1 cellular context compared by ENCODE assay signal in the genomic region with DNA sequence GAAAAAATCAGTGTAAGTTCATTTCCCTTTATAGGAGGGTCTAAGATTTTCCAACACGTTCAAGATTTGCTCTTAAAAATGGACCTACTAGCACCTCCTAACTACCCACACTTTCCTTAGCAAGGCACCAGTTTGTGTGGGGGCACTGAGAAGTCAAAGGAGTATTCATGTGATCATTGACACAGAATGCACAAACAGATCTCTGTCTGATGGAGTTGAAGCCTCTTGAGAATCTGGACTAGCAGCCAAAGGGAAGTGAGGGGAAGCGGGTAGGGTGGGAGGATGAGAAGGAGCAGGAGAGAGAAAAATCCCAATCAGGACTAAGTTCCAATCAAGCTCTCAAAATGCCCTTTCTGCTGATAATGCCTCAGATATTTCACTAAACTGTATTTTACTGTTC.
TF ChIP-seq lines count a peak whose summit lies in the region.

No MANE protein-coding gene starts in this region.

TF ChIP-seq in WTC11, 78 proteins besides CTCF, POLR2A, EP300 and RAD21 (continued from another document):
- TF ChIP-seq KAT7 (CRISPR knock-in tag; IDR thresholded peaks at IDR 0.05; ENCODE audit: borderline replicate concordance) (no peak), CREB1 (CRISPR knock-in tag; IDR thresholded peaks at IDR 0.05) (no peak)
- TF ChIP-seq, protein P1, sequence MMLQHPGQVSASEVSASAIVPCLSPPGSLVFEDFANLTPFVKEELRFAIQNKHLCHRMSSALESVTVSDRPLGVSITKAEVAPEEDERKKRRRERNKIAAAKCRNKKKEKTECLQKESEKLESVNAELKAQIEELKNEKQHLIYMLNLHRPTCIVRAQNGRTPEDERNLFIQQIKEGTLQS (CRISPR knock-in tag; conservative IDR thresholded peaks at IDR 0.05) = no peak
- TF ChIP-seq, protein P2, sequence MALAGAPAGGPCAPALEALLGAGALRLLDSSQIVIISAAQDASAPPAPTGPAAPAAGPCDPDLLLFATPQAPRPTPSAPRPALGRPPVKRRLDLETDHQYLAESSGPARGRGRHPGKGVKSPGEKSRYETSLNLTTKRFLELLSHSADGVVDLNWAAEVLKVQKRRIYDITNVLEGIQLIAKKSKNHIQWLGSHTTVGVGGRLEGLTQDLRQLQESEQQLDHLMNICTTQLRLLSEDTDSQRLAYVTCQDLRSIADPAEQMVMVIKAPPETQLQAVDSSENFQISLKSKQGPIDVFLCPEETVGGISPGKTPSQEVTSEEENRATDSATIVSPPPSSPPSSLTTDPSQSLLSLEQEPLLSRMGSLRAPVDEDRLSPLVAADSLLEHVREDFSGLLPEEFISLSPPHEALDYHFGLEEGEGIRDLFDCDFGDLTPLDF (CRISPR knock-in tag; IDR thresholded peaks at IDR 0.05) = no peak
